Comparison of ENCODE assay signal across 1 cellular context in genomic region chr1:178652506-178652905, GRCh38.
TF ChIP-seq lines count a peak whose summit lies in the region.

No MANE protein-coding gene starts in this region.

TF ChIP-seq in IMR-90, 13 proteins besides CTCF, POLR2A, EP300 and RAD21 (continued from another document):
- TF ChIP-seq, protein P1, sequence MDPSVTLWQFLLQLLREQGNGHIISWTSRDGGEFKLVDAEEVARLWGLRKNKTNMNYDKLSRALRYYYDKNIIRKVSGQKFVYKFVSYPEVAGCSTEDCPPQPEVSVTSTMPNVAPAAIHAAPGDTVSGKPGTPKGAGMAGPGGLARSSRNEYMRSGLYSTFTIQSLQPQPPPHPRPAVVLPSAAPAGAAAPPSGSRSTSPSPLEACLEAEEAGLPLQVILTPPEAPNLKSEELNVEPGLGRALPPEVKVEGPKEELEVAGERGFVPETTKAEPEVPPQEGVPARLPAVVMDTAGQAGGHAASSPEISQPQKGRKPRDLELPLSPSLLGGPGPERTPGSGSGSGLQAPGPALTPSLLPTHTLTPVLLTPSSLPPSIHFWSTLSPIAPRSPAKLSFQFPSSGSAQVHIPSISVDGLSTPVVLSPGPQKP (IDR thresholded peaks at IDR 0.05; ENCODE audit: borderline replicate concordance, low read depth, low read length) = no peak
- TF ChIP-seq NFE2L2 (IDR thresholded peaks at IDR 0.05; ENCODE audit: low read depth, low read length) = no peak
